Comparison of ENCODE assay signal across 10 cellular contexts in the genomic region with DNA sequence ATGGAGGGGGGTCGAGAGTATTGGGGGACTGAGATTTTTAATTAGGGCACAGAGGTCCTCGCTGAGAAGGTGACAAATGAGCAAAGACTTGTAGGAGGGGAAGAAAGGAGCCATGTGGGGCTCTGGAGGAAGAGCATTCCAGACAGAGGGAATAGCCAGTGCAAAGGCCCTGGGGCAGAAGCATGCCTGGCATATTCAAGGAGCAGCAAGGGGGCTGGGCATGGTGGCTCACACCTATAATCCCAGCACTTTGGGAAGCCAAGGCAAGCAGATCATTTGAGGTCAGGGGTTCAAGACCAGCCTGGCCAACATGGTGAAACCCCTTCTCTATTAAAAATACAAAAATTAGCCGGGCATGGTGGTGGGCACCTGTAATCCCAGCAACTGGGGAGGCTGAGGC. TPM values are rescaled to one million over a fixed set of nuclear protein-coding genes. Genes with fewer than 3 reads are reported as not detected.
"Had no signal": no experiment of that assay in that cellular context is flagged by ENCODE, and none has a peak within 500 bp of the region (broad histone marks: within the 10 kb centered on the region; RNA-seq: fewer than 3 reads in every experiment).

No MANE protein-coding gene starts in this region.

RNA-seq across cellular contexts. Expression of gene CEACAM19, which starts 13.1 kb away (rescaled TPM):
- polyA plus RNA-seq: naive thymus-derived CD4-positive, alpha-beta T cell had no signal

RNA-seq across cellular contexts. Expression of gene CEACAM16, which starts 14.6 kb away (rescaled TPM):
- total RNA-seq: activated CD4-positive, alpha-beta T cell treated with anti-CD3 and anti-CD28 coated beads for 36 hours; activated naive CD4-positive, alpha-beta T cell treated with anti-CD3 and anti-CD28 coated beads, Interleukin-2, amount 50 U/mL, for 72 hours; esophagus mucosa; naive thymus-derived CD4-positive, alpha-beta T cell; ovary; psoas muscle; right lobe of liver; tibial nerve; vagina had no signal
- polyA plus RNA-seq: keratinocyte; naive thymus-derived CD4-positive, alpha-beta T cell; ovary had no signal
